13 cellular contexts compared by ENCODE assay signal in genomic region chr22:39820266-39820665, GRCh38.
DNase-seq lines count a peak whose midpoint lies in the region; ATAC-seq and TF ChIP-seq lines count a peak whose summit lies in the region.
"Had no signal": no experiment of that assay in that cellular context is flagged by ENCODE, and none has a peak within 500 bp of the region (broad histone marks: within the 10 kb centered on the region; RNA-seq: fewer than 3 reads in every experiment).

No MANE protein-coding gene starts in this region.

- no peak for TF ChIP-seq CTCF in progenitor cell of endocrine pancreas (IDR thresholded peaks at IDR 0.05; ENCODE audit: unreplicated experiment)

- DNase-seq in GM04504 (ENCODE audit: low read depth) (peak; percentile 46), SJSA1 (ENCODE audit: low read depth in 1 of 2, low spot score in 2 of 2) (peak; percentile 63 to 68), fibroblast of peridontal ligament (ENCODE audit: extremely low read depth) (peak; percentile 64), iPS-NIHi7 (ENCODE audit: extremely low spot score) (no peak), midbrain (lab: John Stamatoyannopoulos, UW) (no peak), progenitor cell of endocrine pancreas (ENCODE audit: low spot score, unreplicated experiment) (no peak)
- DNase-seq in activated naive CD8-positive, alpha-beta T cell treated with anti-CD3 and anti-CD28 coated beads, Interleukin-2, amount 50 U/mL, for 24 hours, result no peak
- DNase-seq: activated CD4-positive, alpha-beta T cell treated with anti-CD3 and anti-CD28 coated beads for 48 hours; activated effector memory CD4-positive, alpha-beta T cell treated with Interleukin-2 at 50 U/mL for 16 hours; NCI-H446 treated with DMSO at 0.1 percent for 48 hours; stimulated activated CD4-positive, alpha-beta T cell treated with anti-CD3 and anti-CD28 coated beads, Interleukin-4, amount 100 ng/mL, for 4 hours; stomach had no signal

- no peak overlapping the region for H3K27ac Mint-ChIP-seq in progenitor cell of endocrine pancreas
- no peak overlapping the region for H3K27ac Mint-ChIP-seq in activated naive CD8-positive, alpha-beta T cell treated with anti-CD3 and anti-CD28 coated beads, Interleukin-2, amount 50 U/mL, for 24 hours

- peaks cover 33% of the 10 kb centered on the region for H3K4me1 ChIP-seq in SJSA1 (replicated peaks)
- peaks cover 21% of the 10 kb centered on the region for H3K4me1 ChIP-seq in skeletal muscle satellite cell (ENCODE audit: control insufficient read depth, insufficient read depth, low read length)
- H3K4me1 ChIP-seq: stomach had no signal

- ATAC-seq in activated naive CD8-positive, alpha-beta T cell treated with anti-CD3 and anti-CD28 coated beads, Interleukin-2, amount 50 U/mL, for 24 hours, result no peak

- H3K9me3 ChIP-seq in SJSA1 (replicated peaks) (no peaks in the 10 kb centered on the region), skeletal muscle satellite cell (replicated peaks; ENCODE audit: low read length) (no peaks in the 10 kb centered on the region)
- H3K9me3 ChIP-seq: stomach had no signal

- H3K9ac ChIP-seq in skeletal muscle satellite cell (ENCODE audit: low read depth, low read length), result no peak overlapping the region

- H3K4me3 ChIP-seq in SJSA1, result no peak overlapping the region
- H3K4me3 ChIP-seq in skeletal muscle satellite cell (ENCODE audit: low read length), result no peak overlapping the region
- H3K4me3 ChIP-seq: stomach had no signal

- peak overlapping the region; percentile 23 for H3K4me2 ChIP-seq in skeletal muscle satellite cell (ENCODE audit: low read length)

- peaks cover 3% of the 10 kb centered on the region for H3K9me3 Mint-ChIP-seq in progenitor cell of endocrine pancreas (ENCODE audit: low read depth)
- no peaks in the 10 kb centered on the region for H3K9me3 Mint-ChIP-seq in activated naive CD8-positive, alpha-beta T cell treated with anti-CD3 and anti-CD28 coated beads, Interleukin-2, amount 50 U/mL, for 24 hours

- H3K36me3 ChIP-seq in SJSA1, result no peaks in the 10 kb centered on the region
- H3K36me3 ChIP-seq in skeletal muscle satellite cell (ENCODE audit: insufficient read depth, low read length), result no peaks in the 10 kb centered on the region
- H3K36me3 ChIP-seq: stomach had no signal

- no peak overlapping the region for H3K4me3 Mint-ChIP-seq in progenitor cell of endocrine pancreas (ENCODE audit: low read depth)
- H3K4me3 Mint-ChIP-seq in activated naive CD8-positive, alpha-beta T cell treated with anti-CD3 and anti-CD28 coated beads, Interleukin-2, amount 50 U/mL, for 24 hours, result no peak overlapping the region

- no peak overlapping the region for H3K27ac ChIP-seq in SJSA1
- H3K27ac ChIP-seq: stomach had no signal

- H3K27me3 ChIP-seq in SJSA1 (replicated peaks), result no peaks in the 10 kb centered on the region
- no peaks in the 10 kb centered on the region for H3K27me3 ChIP-seq in skeletal muscle satellite cell (ENCODE audit: control insufficient read depth, insufficient read depth, low read length)

- H3K36me3 Mint-ChIP-seq in progenitor cell of endocrine pancreas (ENCODE audit: insufficient read depth), result no peaks in the 10 kb centered on the region
- H3K36me3 Mint-ChIP-seq in activated naive CD8-positive, alpha-beta T cell treated with anti-CD3 and anti-CD28 coated beads, Interleukin-2, amount 50 U/mL, for 24 hours (ENCODE audit: low read depth), result no peaks in the 10 kb centered on the region

- peaks cover 11% of the 10 kb centered on the region for H3K27me3 Mint-ChIP-seq in progenitor cell of endocrine pancreas
- H3K27me3 Mint-ChIP-seq in activated naive CD8-positive, alpha-beta T cell treated with anti-CD3 and anti-CD28 coated beads, Interleukin-2, amount 50 U/mL, for 24 hours, result no peaks in the 10 kb centered on the region

- H3K4me1 Mint-ChIP-seq in progenitor cell of endocrine pancreas (ENCODE audit: low read depth), result no peaks in the 10 kb centered on the region
- H3K4me1 Mint-ChIP-seq in activated naive CD8-positive, alpha-beta T cell treated with anti-CD3 and anti-CD28 coated beads, Interleukin-2, amount 50 U/mL, for 24 hours, result peaks cover 12% of the 10 kb centered on the region

Comparison
In these comparisons a context has a peak if more than half of its experiments do, and no peak if none do; other contexts are left out.
1. DNase-seq: peak in GM04504 (single experiment), SJSA1 (2 of 2) and fibroblast of peridontal ligament (single experiment); none in iPS-NIHi7 (single experiment), midbrain (single experiment), progenitor cell of endocrine pancreas (single experiment) and activated naive CD8-positive, alpha-beta T cell treated with anti-CD3 and anti-CD28 coated beads, Interleukin-2, amount 50 U/mL, for 24 hours (single experiment).